In the genomic region with DNA sequence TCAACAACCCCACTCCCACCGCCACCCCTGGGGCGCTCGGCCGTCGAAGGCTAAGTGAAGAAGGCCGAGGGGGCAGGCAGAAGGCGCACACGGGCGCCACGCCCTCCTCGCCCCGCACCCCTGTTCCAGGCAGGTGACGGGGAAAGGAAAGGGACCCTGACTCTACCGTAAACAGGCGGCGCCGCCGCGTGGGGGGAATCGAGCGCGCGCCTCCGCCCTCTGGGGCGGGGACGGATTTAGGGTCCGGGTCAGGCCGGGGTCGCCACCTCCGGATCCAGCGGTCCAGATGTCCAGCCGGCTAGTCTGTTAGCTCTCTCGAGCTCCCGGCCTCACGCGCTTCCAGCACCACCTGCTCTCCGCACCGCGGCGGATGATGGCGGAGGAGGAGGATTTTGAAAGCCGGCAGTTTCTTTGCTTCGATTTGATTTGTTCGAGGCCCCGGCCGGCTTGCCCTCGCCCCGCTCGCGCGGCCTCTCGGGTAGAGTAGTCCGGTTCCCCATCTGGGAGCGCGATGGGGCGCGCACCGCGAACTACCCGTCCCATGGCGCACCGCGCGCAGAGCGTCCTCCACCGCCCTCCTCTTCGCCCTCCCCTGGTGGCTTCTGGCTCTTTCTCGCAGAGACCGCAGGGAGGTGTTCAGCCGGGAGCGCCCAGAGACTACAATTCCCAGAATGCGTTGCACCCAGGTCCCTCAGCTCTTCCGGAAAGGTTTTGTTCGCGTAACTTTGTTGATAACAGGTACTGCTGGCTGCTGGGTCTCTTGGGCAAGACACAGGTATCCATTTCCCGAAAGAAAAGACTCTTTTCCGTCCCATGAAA, we compare ENCODE assay signal across 8 cellular contexts. TPM values are rescaled to one million over a fixed set of nuclear protein-coding genes. Genes with fewer than 3 reads are reported as not detected.
DNase-seq lines count a peak whose midpoint lies in the region; ATAC-seq and TF ChIP-seq lines count a peak whose summit lies in the region.

A gene with protein sequence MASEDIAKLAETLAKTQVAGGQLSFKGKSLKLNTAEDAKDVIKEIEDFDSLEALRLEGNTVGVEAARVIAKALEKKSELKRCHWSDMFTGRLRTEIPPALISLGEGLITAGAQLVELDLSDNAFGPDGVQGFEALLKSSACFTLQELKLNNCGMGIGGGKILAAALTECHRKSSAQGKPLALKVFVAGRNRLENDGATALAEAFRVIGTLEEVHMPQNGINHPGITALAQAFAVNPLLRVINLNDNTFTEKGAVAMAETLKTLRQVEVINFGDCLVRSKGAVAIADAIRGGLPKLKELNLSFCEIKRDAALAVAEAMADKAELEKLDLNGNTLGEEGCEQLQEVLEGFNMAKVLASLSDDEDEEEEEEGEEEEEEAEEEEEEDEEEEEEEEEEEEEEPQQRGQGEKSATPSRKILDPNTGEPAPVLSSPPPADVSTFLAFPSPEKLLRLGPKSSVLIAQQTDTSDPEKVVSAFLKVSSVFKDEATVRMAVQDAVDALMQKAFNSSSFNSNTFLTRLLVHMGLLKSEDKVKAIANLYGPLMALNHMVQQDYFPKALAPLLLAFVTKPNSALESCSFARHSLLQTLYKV (minus strand): TSS at position 368 of the 819 bp plus-strand sequence. CDS start 5,143 bp downstream, outside the sequence.

- peak; percentile 97 for ATAC-seq in HG02759 (IDR thresholded peaks at IDR 0.05; ENCODE audit: unreplicated experiment)

- H3K4me1 ChIP-seq in thymus (ENCODE audit: control insufficient read depth, insufficient read depth, low read length): peaks cover 8% of the 10 kb centered on the region

- no peaks in the 10 kb centered on the region for H3K9me3 ChIP-seq in thymus (ENCODE audit: control insufficient read depth)

- peaks cover 3% of the 10 kb centered on the region for H3K36me3 Mint-ChIP-seq in osteocyte (ENCODE audit: unreplicated experiment)

- DNase-seq in NCI-H1417 (lab: John Stamatoyannopoulos, UW) (peak; percentile 94 to 98 (median 95)), SW 1271 (lab: John Stamatoyannopoulos, UW) (peak; percentile 93), head of caudate nucleus (peak; percentile 97 to 100 (median 99)), osteocyte (ENCODE audit: extremely low spot score, unreplicated experiment) (peak; percentile 100)
- peak; percentile 96 for DNase-seq in activated naive CD8-positive, alpha-beta T cell treated with anti-CD3 and anti-CD28 coated beads, Interleukin-2, amount 50 U/mL, for 16 hours (ENCODE audit: low read depth, low spot score)

- H3K4me3 Mint-ChIP-seq in osteocyte (ENCODE audit: unreplicated experiment): peak within 1 kb of the TSS; percentile 81

- no peaks in the 10 kb centered on the region for H3K27me3 Mint-ChIP-seq in osteocyte (ENCODE audit: unreplicated experiment)

- peaks cover 23% of the 10 kb centered on the region for H3K36me3 ChIP-seq in thymus (ENCODE audit: control insufficient read depth, insufficient read depth)

- intact Hi-C loops in head of caudate nucleus (cut with DNase I): loop anchor here (5.0 to 10.0 kb wide), 2 partner anchors 51 to 194 kb away; a partner anchor contains a TSS

- peaks cover 47% of the 10 kb centered on the region for H3K4me1 Mint-ChIP-seq in osteocyte (ENCODE audit: unreplicated experiment)

- H3K27ac ChIP-seq in thymus (ENCODE audit: low read depth): peak within 1 kb of the TSS; percentile 98

- WGBS in thymus: under 1% methylated on average over 77 of the region's 77 CpGs

- no peaks in the 10 kb centered on the region for H3K27me3 ChIP-seq in thymus (ENCODE audit: control insufficient read depth, insufficient read depth)

- TF ChIP-seq CTCF in GM12873 (IDR thresholded peaks at IDR 0.05; ENCODE audit: insufficient read depth, low read depth, low read length, missing control alignments): peak; percentile 24
- TF ChIP-seq CTCF in osteocyte (IDR thresholded peaks at IDR 0.05): peak; percentile 26

- H3K9me3 Mint-ChIP-seq in osteocyte (ENCODE audit: unreplicated experiment): no peaks in the 10 kb centered on the region

- peak within 1 kb of the TSS; percentile 88 for H3K27ac Mint-ChIP-seq in osteocyte (ENCODE audit: unreplicated experiment)

- H3K4me3 ChIP-seq in thymus (ENCODE audit: low read length): peak within 1 kb of the TSS; percentile 94

RNA-seq across cellular contexts. Expression of the gene that starts here (rescaled TPM):
- 49.0 and 49.7 TPM in 2 replicates for total RNA-seq in osteocyte
- polyA plus RNA-seq in thymus: 63.6 TPM

Comparison
In these comparisons a context has a peak if more than half of its experiments do, and no peak if none do; other contexts are left out.
1. Peak in every context shown above with its lines: DNase-seq, ATAC-seq, H3K4me3 ChIP-seq and H3K27ac ChIP-seq.